In genomic region chr10:1213252-1213651, GRCh38 we compare ENCODE assay signal across 14 cellular contexts.
"Had no signal": no experiment of that assay in that cellular context is flagged by ENCODE, and none has a peak within 500 bp of the region (broad histone marks: within the 10 kb centered on the region; RNA-seq: fewer than 3 reads in every experiment).

No MANE protein-coding gene starts in this region.

- H3K4me2 ChIP-seq: neural progenitor cell had no signal

- DNase-seq: effector memory CD8-positive, alpha-beta T cell; gastrocnemius medialis; left lung; lower lobe of right lung; midbrain; small intestine; stimulated activated CD4-positive, alpha-beta T cell treated with anti-CD3 and anti-CD28 coated beads, Interleukin-2, amount 100 ng/mL, for 48 hours; stimulated activated naive CD4-positive, alpha-beta T cell treated with Interleukin-2 at 50 U/mL for 16 hours; uterus had no signal

- FAIRE-seq: colon, keratinocyte, small intestine had no signal

- ATAC-seq: effector memory CD8-positive, alpha-beta T cell; gastrocnemius medialis; left lung had no signal

- H3K27me3 ChIP-seq: gastrocnemius medialis, neural progenitor cell, uterus had no signal

- H3K9ac ChIP-seq: neural progenitor cell had no signal

- H3K4me1 ChIP-seq: esophagus muscularis mucosa, gastrocnemius medialis, left lung, lower lobe of right lung, neural progenitor cell, uterus had no signal

- H3K4me3 ChIP-seq: esophagus muscularis mucosa, gastrocnemius medialis, left lung, lower lobe of right lung, neural progenitor cell, uterus had no signal

- H3K27ac ChIP-seq: epithelial cell of prostate, esophagus muscularis mucosa, gastrocnemius medialis, left lung, lower lobe of right lung, neural progenitor cell, uterus had no signal

- H2AFZ ChIP-seq: neural progenitor cell had no signal

- H3K36me3 ChIP-seq: esophagus muscularis mucosa, gastrocnemius medialis, left lung, lower lobe of right lung, neural progenitor cell, uterus had no signal

- H3K9me3 ChIP-seq: esophagus muscularis mucosa, gastrocnemius medialis, left lung, lower lobe of right lung, uterus had no signal
